23 cellular contexts compared by ENCODE assay signal in the genomic region with DNA sequence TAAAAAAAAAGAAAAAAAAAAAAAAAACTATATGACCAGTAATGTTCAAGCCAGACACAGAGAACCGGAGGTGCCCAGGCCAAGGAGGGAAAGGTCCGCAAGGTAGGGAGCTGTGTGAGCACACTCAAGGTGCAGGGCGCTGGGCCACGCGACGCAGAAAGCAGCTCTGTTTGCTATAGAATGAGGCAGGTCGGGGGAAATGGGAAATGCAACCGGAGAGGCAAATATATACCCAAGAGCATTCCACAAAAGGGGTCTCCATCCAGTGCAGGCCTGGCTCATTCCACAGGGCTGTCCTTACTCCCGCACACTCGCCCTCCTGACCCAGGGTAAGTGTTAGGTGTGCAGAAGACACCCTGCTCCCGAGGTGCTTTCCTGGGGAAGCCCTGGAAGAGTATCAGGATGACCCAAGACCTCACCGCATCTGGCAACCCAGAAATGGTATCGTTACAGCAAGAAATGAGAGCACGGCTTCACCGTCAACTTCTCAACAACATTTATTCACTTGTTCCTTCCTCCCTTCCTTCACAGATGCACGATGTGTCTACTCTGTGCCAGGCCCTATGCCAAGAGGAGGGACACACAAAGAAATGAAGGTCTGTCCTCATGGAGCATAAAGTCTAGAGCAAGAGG.
DNase-seq lines count a peak whose midpoint lies in the region; ATAC-seq and TF ChIP-seq lines count a peak whose summit lies in the region.
"Had no signal": no experiment of that assay in that cellular context is flagged by ENCODE, and none has a peak within 500 bp of the region (broad histone marks: within the 10 kb centered on the region; RNA-seq: fewer than 3 reads in every experiment).

No MANE protein-coding gene starts in this region.

- peak overlapping the region; percentile 80 for H3K4me3 Mint-ChIP-seq in activated CD4-positive, alpha-beta T cell treated with anti-CD3 and anti-CD28 coated beads, Interleukin-2, amount 10 ng/mL, durations not matched to agents 24 days and 14 days
- peak overlapping the region; percentile 41 for H3K4me3 Mint-ChIP-seq in activated CD4-positive, alpha-beta memory T cell treated with anti-CD3 and anti-CD28 coated beads for 36 hours
- H3K4me3 Mint-ChIP-seq in activated naive CD8-positive, alpha-beta T cell treated with anti-CD3 and anti-CD28 coated beads, Interleukin-2, amount 50 U/mL, for 24 hours = peak overlapping the region; percentile 80
- H3K4me3 Mint-ChIP-seq: memory B cell, nephron had no signal

- POLR2A ChIA-PET in activated CD4-positive, alpha-beta memory T cell treated with anti-CD3 and anti-CD28 coated beads for 36 hours (lab: Charles Lee) = interaction anchor here (1.5 kb wide), 1 partner anchor 17 kb away, joined by 4 read pairs; no protein-coding TSS in a partner anchor
- POLR2A ChIA-PET in RWPE1 (lab: Yijun Ruan, JAX; ENCODE audit: low non-redundant PET) = no interaction called here

- CTCF ChIA-PET in activated CD4-positive, alpha-beta memory T cell treated with anti-CD3 and anti-CD28 coated beads for 36 hours (lab: Charles Lee) = no interaction called here
- CTCF ChIA-PET in RWPE1 (lab: Yijun Ruan, JAX) = no interaction called here

- H3K9me3 Mint-ChIP-seq in activated CD4-positive, alpha-beta T cell treated with anti-CD3 and anti-CD28 coated beads, Interleukin-2, amount 10 ng/mL, durations not matched to agents 24 days and 14 days = no peaks in the 10 kb centered on the region
- no peaks in the 10 kb centered on the region for H3K9me3 Mint-ChIP-seq in activated CD4-positive, alpha-beta memory T cell treated with anti-CD3 and anti-CD28 coated beads for 36 hours
- no peaks in the 10 kb centered on the region for H3K9me3 Mint-ChIP-seq in activated naive CD8-positive, alpha-beta T cell treated with anti-CD3 and anti-CD28 coated beads, Interleukin-2, amount 50 U/mL, for 24 hours
- H3K9me3 Mint-ChIP-seq: memory B cell, nephron had no signal

- TF ChIP-seq CTCF in RWPE1 (conservative IDR thresholded peaks at IDR 0.05; ENCODE audit: low read depth) = no peak

- peaks cover 94% of the 10 kb centered on the region for H3K4me1 Mint-ChIP-seq in activated CD4-positive, alpha-beta T cell treated with anti-CD3 and anti-CD28 coated beads, Interleukin-2, amount 10 ng/mL, durations not matched to agents 24 days and 14 days
- H3K4me1 Mint-ChIP-seq in activated CD4-positive, alpha-beta memory T cell treated with anti-CD3 and anti-CD28 coated beads for 36 hours (ENCODE audit: low read depth) = peaks cover 94% of the 10 kb centered on the region
- peaks cover 95% of the 10 kb centered on the region for H3K4me1 Mint-ChIP-seq in activated naive CD8-positive, alpha-beta T cell treated with anti-CD3 and anti-CD28 coated beads, Interleukin-2, amount 50 U/mL, for 24 hours
- H3K4me1 Mint-ChIP-seq: memory B cell had no signal

- no peak for ATAC-seq in activated naive CD8-positive, alpha-beta T cell treated with anti-CD3 and anti-CD28 coated beads, Interleukin-2, amount 50 U/mL, for 24 hours
- ATAC-seq: A549, psoas muscle had no signal

- DNase-seq in activated CD4-positive, alpha-beta T cell treated with anti-CD3 and anti-CD28 coated beads, Interleukin-2, amount 10 ng/mL, durations not matched to agents 24 days and 14 days = no peak
- DNase-seq in activated CD4-positive, alpha-beta T cell treated with anti-CD3 and anti-CD28 coated beads for 4 hours = no peak
- peak; percentile 54 for DNase-seq in activated CD4-positive, alpha-beta memory T cell treated with anti-CD3 and anti-CD28 coated beads for 36 hours
- DNase-seq in activated naive CD8-positive, alpha-beta T cell treated with anti-CD3 and anti-CD28 coated beads, Interleukin-2, amount 50 U/mL, for 24 hours = no peak
- DNase-seq in stimulated activated CD8-positive, alpha-beta memory T cell treated with anti-CD3 and anti-CD28 coated beads, Interleukin-4, amount 100 ng/mL, for 48 hours = peak; percentile 37
- DNase-seq in RWPE1 (ENCODE audit: low spot score) (no peak), hypothalamus (lab: John Stamatoyannopoulos, UW) (no peak), Ammon's horn (ENCODE audit: low spot score) (no peak)
- DNase-seq: DMS153; NCI-H1048; NCI-H2081; NCI-H510A; psoas muscle; small intestine; stimulated activated CD4-positive, alpha-beta T cell treated with anti-CD3 and anti-CD28 coated beads, Interleukin-4, amount 100 ng/mL, for 4 hours; WERI-Rb-1 had no signal

- peak overlapping the region; percentile 93 for H3K27ac Mint-ChIP-seq in activated CD4-positive, alpha-beta T cell treated with anti-CD3 and anti-CD28 coated beads, Interleukin-2, amount 10 ng/mL, durations not matched to agents 24 days and 14 days
- peak overlapping the region; percentile 88 for H3K27ac Mint-ChIP-seq in activated CD4-positive, alpha-beta memory T cell treated with anti-CD3 and anti-CD28 coated beads for 36 hours
- H3K27ac Mint-ChIP-seq in activated naive CD8-positive, alpha-beta T cell treated with anti-CD3 and anti-CD28 coated beads, Interleukin-2, amount 50 U/mL, for 24 hours = peak overlapping the region; percentile 98
- H3K27ac Mint-ChIP-seq: memory B cell, nephron had no signal

- peaks cover 42% of the 10 kb centered on the region for H3K36me3 Mint-ChIP-seq in activated CD4-positive, alpha-beta T cell treated with anti-CD3 and anti-CD28 coated beads, Interleukin-2, amount 10 ng/mL, durations not matched to agents 24 days and 14 days (ENCODE audit: low read depth)
- H3K36me3 Mint-ChIP-seq in activated CD4-positive, alpha-beta memory T cell treated with anti-CD3 and anti-CD28 coated beads for 36 hours = peaks cover 28% of the 10 kb centered on the region
- peaks cover 16% of the 10 kb centered on the region for H3K36me3 Mint-ChIP-seq in activated naive CD8-positive, alpha-beta T cell treated with anti-CD3 and anti-CD28 coated beads, Interleukin-2, amount 50 U/mL, for 24 hours (ENCODE audit: low read depth)
- H3K36me3 Mint-ChIP-seq: memory B cell had no signal

- intact Hi-C loops in activated CD4-positive, alpha-beta T cell treated with anti-CD3 and anti-CD28 coated beads, Interleukin-2, amount 10 ng/mL, durations not matched to agents 24 days and 14 days (cut with micrococcal nuclease) = loop anchor here (2.0 to 5.0 kb wide), 2 partner anchors 79 to 1208 kb away; no protein-coding TSS in a partner anchor
- intact Hi-C loops in activated CD4-positive, alpha-beta memory T cell treated with anti-CD3 and anti-CD28 coated beads for 36 hours (cut with micrococcal nuclease) = loop anchor here (5.0 to 10.0 kb wide), 2 partner anchors 191 to 253 kb away; no protein-coding TSS in a partner anchor

- no peaks in the 10 kb centered on the region for H3K27me3 Mint-ChIP-seq in activated CD4-positive, alpha-beta T cell treated with anti-CD3 and anti-CD28 coated beads, Interleukin-2, amount 10 ng/mL, durations not matched to agents 24 days and 14 days
- H3K27me3 Mint-ChIP-seq in activated CD4-positive, alpha-beta memory T cell treated with anti-CD3 and anti-CD28 coated beads for 36 hours = no peaks in the 10 kb centered on the region
- no peaks in the 10 kb centered on the region for H3K27me3 Mint-ChIP-seq in activated naive CD8-positive, alpha-beta T cell treated with anti-CD3 and anti-CD28 coated beads, Interleukin-2, amount 50 U/mL, for 24 hours
- H3K27me3 Mint-ChIP-seq: memory B cell had no signal

- H3K27ac ChIP-seq in RWPE1 = no peak overlapping the region
- H3K27ac ChIP-seq: A549; BLaER1 treated with 17β-estradiol and CSF1 and Interleukin-3, amounts not matched to agents 10 nM and 100 nM; hepatocyte; KMS-11; psoas muscle; thoracic aorta; WERI-Rb-1 had no signal

Comparison
In these comparisons a context has a peak if more than half of its experiments do, and no peak if none do; other contexts are left out.
1. DNase-seq: peak in activated CD4-positive, alpha-beta memory T cell treated with anti-CD3 and anti-CD28 coated beads for 36 hours (single experiment) and stimulated activated CD8-positive, alpha-beta memory T cell treated with anti-CD3 and anti-CD28 coated beads, Interleukin-4, amount 100 ng/mL, for 48 hours (single experiment); none in activated CD4-positive, alpha-beta T cell treated with anti-CD3 and anti-CD28 coated beads, Interleukin-2, amount 10 ng/mL, durations not matched to agents 24 days and 14 days (single experiment), activated CD4-positive, alpha-beta T cell treated with anti-CD3 and anti-CD28 coated beads for 4 hours (0 of 2), activated naive CD8-positive, alpha-beta T cell treated with anti-CD3 and anti-CD28 coated beads, Interleukin-2, amount 50 U/mL, for 24 hours (single experiment), RWPE1 (single experiment), hypothalamus (0 of 51) and Ammon's horn (single experiment).
2. Peak in every context shown above with its lines, with median percentiles within 50 percentile points of each other: H3K27ac Mint-ChIP-seq and H3K4me3 Mint-ChIP-seq.